ENCODE assay signal across 34 cellular contexts in the genomic region with DNA sequence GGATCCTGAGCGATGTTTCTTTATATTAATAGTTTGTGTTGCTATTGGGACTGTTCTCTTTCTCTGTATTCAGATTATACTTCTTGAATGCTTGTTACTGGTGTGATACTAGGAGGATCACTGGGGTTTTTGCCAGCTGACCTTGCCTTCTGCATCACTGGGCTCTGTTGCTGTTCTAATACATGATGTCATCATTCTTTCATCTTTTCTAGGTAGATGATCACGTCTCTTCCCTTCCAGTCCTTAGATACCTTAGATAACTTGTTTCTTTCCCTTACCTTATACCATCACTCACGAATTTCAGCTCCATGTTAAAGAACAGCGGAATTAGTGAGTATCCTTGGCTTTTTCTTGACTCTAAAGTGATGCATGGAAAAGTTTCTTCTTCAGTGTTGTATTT. TPM values are rescaled to one million over a fixed set of nuclear protein-coding genes. Genes with fewer than 3 reads are reported as not detected.
"Had no signal": no experiment of that assay in that cellular context is flagged by ENCODE, and none has a peak within 500 bp of the region (broad histone marks: within the 10 kb centered on the region; RNA-seq: fewer than 3 reads in every experiment).

A gene with protein sequence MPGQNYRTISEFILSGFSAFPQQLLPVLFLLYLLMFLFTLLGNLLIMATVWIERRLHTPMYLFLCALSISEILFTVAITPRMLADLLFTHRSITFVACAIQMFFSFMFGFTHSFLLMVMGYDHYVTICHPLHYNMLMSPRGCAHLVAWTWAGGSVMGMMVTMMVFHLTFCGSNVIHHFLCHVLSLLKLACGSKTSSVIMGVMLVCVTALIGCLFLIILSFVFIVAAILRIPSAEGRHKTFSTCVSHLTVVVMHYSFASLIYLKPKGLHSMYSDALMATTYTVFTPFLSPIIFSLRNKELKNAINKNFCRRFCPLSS (plus strand): TSS at position 264 of the 400 bp plus-strand sequence. CDS start 3,408 bp downstream, outside the sequence.

- H3K36me3 Mint-ChIP-seq: stimulated activated effector memory CD8-positive, alpha-beta T cell treated with anti-CD3 and anti-CD28 coated beads, Interleukin-12 subunit alpha, Interleukin-12 subunit beta, amount 100 ng/mL, for 72 hours; type B pancreatic cell had no signal

- H3K27me3 Mint-ChIP-seq: type B pancreatic cell had no signal

- DNase-seq: stimulated activated CD4-positive, alpha-beta T cell treated with anti-CD3 and anti-CD28 coated beads, Interleukin-2, amount 100 ng/mL, for 48 hours; stimulated activated CD4-positive, alpha-beta T cell treated with anti-CD3 and anti-CD28 coated beads, Interleukin-4, amount 100 ng/mL, for 1 hour; stimulated activated CD4-positive, alpha-beta T cell treated with anti-CD3 and anti-CD28 coated beads, Interleukin-4, amount 100 ng/mL, for 24 hours; stimulated activated CD4-positive, alpha-beta T cell treated with anti-CD3 and anti-CD28 coated beads, Interleukin-4, amount 100 ng/mL, for 4 hours; stimulated activated CD8-positive, alpha-beta memory T cell treated with anti-CD3 and anti-CD28 coated beads, Interleukin-4, amount 100 ng/mL, for 48 hours; stimulated activated naive B cell treated with anti-CD40 and anti-IgM and Interleukin-4, amounts not matched to agents 10 μg/mL and 1 μg/mL and 100 μg/mL, for 72 hours; stimulated activated naive CD4-positive, alpha-beta T cell; stimulated activated naive CD4-positive, alpha-beta T cell treated with Interleukin-2 at 50 U/mL for 16 hours; stimulated activated naive CD8-positive, alpha-beta T cell treated with anti-CD3 and anti-CD28 coated beads, Interleukin-15, amount 100 ng/mL, for 72 hours; stimulated activated naive CD8-positive, alpha-beta T cell treated with anti-CD3 and anti-CD28 coated beads, Interleukin-15, Interleukin-2, amounts not matched to agents 100 U/mL and 50 U/mL, for 24 hours; stomach; substantia nigra; testis; thyroid gland; tibial artery; transverse colon; trophoblast cell; upper lobe of left lung; upper lobe of right lung; uterus had no signal

- H3K27ac ChIP-seq: stomach, suprapubic skin, testis, thoracic aorta, thyroid gland, tibial artery, tibial nerve, transverse colon, upper lobe of left lung, upper lobe of right lung, uterus, vagina had no signal

- H3K27me3 ChIP-seq: suprapubic skin, testis, thyroid gland, tibial nerve, transverse colon, upper lobe of left lung, upper lobe of right lung, uterus, vagina had no signal

- H3K4me1 Mint-ChIP-seq: stimulated activated effector memory CD8-positive, alpha-beta T cell treated with anti-CD3 and anti-CD28 coated beads, Interleukin-12 subunit alpha, Interleukin-12 subunit beta, amount 100 ng/mL, for 72 hours; stimulated activated memory B cell treated with anti-CD40 and anti-IgM and Interleukin-4, amounts not matched to agents 10 μg/mL and 1 μg/mL and 100 μg/mL, for 72 hours; stimulated activated naive B cell treated with anti-CD40 and anti-IgM and Interleukin-4, amounts not matched to agents 10 μg/mL and 1 μg/mL and 100 μg/mL, for 72 hours; stimulated activated naive CD8-positive, alpha-beta T cell treated with anti-CD3 and anti-CD28 coated beads, Interleukin-15, amount 100 ng/mL, for 72 hours had no signal

- ATAC-seq: stimulated activated effector memory CD8-positive, alpha-beta T cell treated with anti-CD3 and anti-CD28 coated beads, Interleukin-12 subunit alpha, Interleukin-12 subunit beta, amount 100 ng/mL, for 72 hours; stimulated activated memory B cell treated with anti-CD40 and anti-IgM and Interleukin-4, amounts not matched to agents 10 μg/mL and 1 μg/mL and 100 μg/mL, for 72 hours; stimulated activated naive B cell treated with anti-CD40 and anti-IgM and Interleukin-4, amounts not matched to agents 10 μg/mL and 1 μg/mL and 100 μg/mL, for 72 hours; stimulated activated naive CD8-positive, alpha-beta T cell treated with anti-CD3 and anti-CD28 coated beads, Interleukin-15, amount 100 ng/mL, for 72 hours; stimulated activated naive CD8-positive, alpha-beta T cell treated with anti-CD3 and anti-CD28 coated beads, Interleukin-15, Interleukin-2, amounts not matched to agents 100 U/mL and 50 U/mL, for 24 hours; upper lobe of right lung had no signal

- H3K9me3 ChIP-seq: testis, thyroid gland, upper lobe of right lung, uterus, vagina had no signal

- H3K4me3 ChIP-seq: stomach, suprapubic skin, testis, thoracic aorta, thyroid gland, tibial artery, tibial nerve, transverse colon, upper lobe of left lung, upper lobe of right lung, uterus, vagina had no signal

- H3K27ac Mint-ChIP-seq: stimulated activated effector memory CD8-positive, alpha-beta T cell treated with anti-CD3 and anti-CD28 coated beads, Interleukin-12 subunit alpha, Interleukin-12 subunit beta, amount 100 ng/mL, for 72 hours; stimulated activated memory B cell treated with anti-CD40 and anti-IgM and Interleukin-4, amounts not matched to agents 10 μg/mL and 1 μg/mL and 100 μg/mL, for 72 hours; stimulated activated naive B cell treated with anti-CD40 and anti-IgM and Interleukin-4, amounts not matched to agents 10 μg/mL and 1 μg/mL and 100 μg/mL, for 72 hours; stimulated activated naive CD8-positive, alpha-beta T cell treated with anti-CD3 and anti-CD28 coated beads, Interleukin-15, amount 100 ng/mL, for 72 hours; stimulated activated naive CD8-positive, alpha-beta T cell treated with anti-CD3 and anti-CD28 coated beads, Interleukin-15, Interleukin-2, amounts not matched to agents 100 ng/mL and 50 ng/mL, for 24 hours; type B pancreatic cell had no signal

- FAIRE-seq: urothelium cell line had no signal

- H3K4me1 ChIP-seq: stomach, suprapubic skin, testis, thyroid gland, tibial artery, tibial nerve, transverse colon, upper lobe of left lung, upper lobe of right lung, uterus, vagina had no signal

- H3K36me3 ChIP-seq: stomach, suprapubic skin, thoracic aorta, thyroid gland, tibial artery, tibial nerve, transverse colon, upper lobe of left lung, upper lobe of right lung, uterus, vagina had no signal

- H3K4me3 Mint-ChIP-seq: stimulated activated effector memory CD8-positive, alpha-beta T cell treated with anti-CD3 and anti-CD28 coated beads, Interleukin-12 subunit alpha, Interleukin-12 subunit beta, amount 100 ng/mL, for 72 hours; stimulated activated memory B cell treated with anti-CD40 and anti-IgM and Interleukin-4, amounts not matched to agents 10 μg/mL and 1 μg/mL and 100 μg/mL, for 72 hours; stimulated activated naive B cell treated with anti-CD40 and anti-IgM and Interleukin-4, amounts not matched to agents 10 μg/mL and 1 μg/mL and 100 μg/mL, for 72 hours; stimulated activated naive CD8-positive, alpha-beta T cell treated with anti-CD3 and anti-CD28 coated beads, Interleukin-15, amount 100 ng/mL, for 72 hours; stimulated activated naive CD8-positive, alpha-beta T cell treated with anti-CD3 and anti-CD28 coated beads, Interleukin-15, Interleukin-2, amounts not matched to agents 100 ng/mL and 50 ng/mL, for 24 hours; type B pancreatic cell had no signal

RNA-seq across cellular contexts. Expression of the gene that starts here (rescaled TPM):
- total RNA-seq: stomach, subcutaneous adipose tissue, suprapubic skin, temporal lobe, testis, thoracic aorta, thyroid gland, tibial nerve, transverse colon, upper lobe of left lung, upper lobe of right lung, ureter, urinary bladder, uterus, vagina had no signal
- polyA plus RNA-seq: stomach, thymus, urinary bladder had no signal
